In the genomic region with DNA sequence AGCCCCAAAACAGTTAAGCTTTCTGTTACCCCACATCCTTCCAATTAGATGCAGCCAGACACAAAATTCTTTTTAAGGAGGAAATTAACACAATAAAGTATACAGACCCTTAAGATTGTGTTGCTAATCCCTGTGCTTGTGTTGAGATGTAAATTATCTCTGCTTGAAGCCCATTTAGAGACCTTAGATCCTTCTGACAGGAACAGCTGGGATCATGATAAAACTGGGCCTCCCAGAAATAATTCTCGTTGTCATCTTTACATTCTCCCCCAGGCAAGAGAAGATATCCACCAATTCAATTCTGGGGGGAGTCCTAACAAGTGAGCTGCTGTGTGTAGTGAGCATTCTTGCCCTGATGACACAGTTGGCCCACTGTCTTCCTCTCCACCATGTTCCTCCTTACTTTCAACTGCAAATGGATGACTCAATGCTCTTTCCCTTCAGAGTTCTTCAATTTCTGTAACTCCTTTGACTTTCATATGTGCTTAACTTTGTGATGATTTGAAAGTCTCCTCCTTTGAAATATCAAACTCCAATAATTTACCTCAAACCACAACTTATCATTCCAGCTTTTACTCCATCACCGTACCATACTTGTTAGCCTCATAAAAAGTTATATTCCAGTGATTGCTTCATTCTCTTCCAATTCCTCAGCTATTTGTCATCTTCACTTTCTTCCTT, we compare ENCODE assay signal across 21 cellular contexts.
DNase-seq lines count a peak whose midpoint lies in the region; ATAC-seq and TF ChIP-seq lines count a peak whose summit lies in the region.
"Had no signal": no experiment of that assay in that cellular context is flagged by ENCODE, and none has a peak within 500 bp of the region (broad histone marks: within the 10 kb centered on the region; RNA-seq: fewer than 3 reads in every experiment).

No MANE protein-coding gene starts in this region.

- H3K27ac ChIP-seq in HUES48 (ENCODE audit: low read depth, low read length) = peak overlapping the region; percentile 74
- H3K27ac ChIP-seq in iPS-20b (ENCODE audit: low read length) = no peak overlapping the region
- H3K27ac ChIP-seq: transverse colon, VCaP had no signal

- H3K9me3 ChIP-seq in HUES48 (ENCODE audit: control insufficient read depth, insufficient read depth, low read length) = peaks cover 3% of the 10 kb centered on the region; the same call in 1 of the 2 replicates
- H3K9me3 ChIP-seq in iPS-20b (ENCODE audit: insufficient read depth, low read depth, low read length) = peaks cover 9% of the 10 kb centered on the region; the same call in 1 of the 2 replicates
- H3K9me3 ChIP-seq: transverse colon had no signal

- no peak for ATAC-seq in HG02970 (IDR thresholded peaks at IDR 0.05; ENCODE audit: low FRiP score, unreplicated experiment)
- ATAC-seq: Panc1, sciatic nerve, T-cell had no signal

- TF ChIP-seq POLR2A in erythroblast (IDR thresholded peaks at IDR 0.05; ENCODE audit: low read length) = no peak

- no peak for TF ChIP-seq CTCF in BJ (IDR thresholded peaks at IDR 0.05; ENCODE audit: insufficient read depth, low read depth, low read length)

- no peak overlapping the region for H3K4me3 ChIP-seq in BJ (ENCODE audit: low read depth, low read length)
- H3K4me3 ChIP-seq in HUES48 (ENCODE audit: low read depth, low read length) = peak overlapping the region; percentile 36; the same call in 1 of the 2 replicates
- H3K4me3 ChIP-seq in iPS-20b (ENCODE audit: low read length) = peak overlapping the region; percentile 19; the same call in 1 of the 2 replicates
- H3K4me3 ChIP-seq: transverse colon had no signal

- H3K4me1 ChIP-seq in HUES48 (ENCODE audit: control insufficient read depth, insufficient read depth, low read length) (peaks cover 17% of the 10 kb centered on the region), iPS-20b (ENCODE audit: insufficient read depth, low read length) (peaks cover 9% of the 10 kb centered on the region)
- H3K4me1 ChIP-seq: transverse colon had no signal

- H3K27me3 ChIP-seq in BJ (ENCODE audit: control insufficient read depth, insufficient read depth, low read length) = no peaks in the 10 kb centered on the region
- peaks cover 14% of the 10 kb centered on the region for H3K27me3 ChIP-seq in HUES48 (ENCODE audit: control insufficient read depth, insufficient read depth, low read length)
- H3K27me3 ChIP-seq in iPS-20b (ENCODE audit: insufficient read depth, low read length) = peaks cover 7% of the 10 kb centered on the region; the same call in 1 of the 2 replicates
- H3K27me3 ChIP-seq: transverse colon had no signal

- H3K36me3 ChIP-seq in BJ (ENCODE audit: control insufficient read depth, insufficient read depth, low read length) = no peaks in the 10 kb centered on the region
- H3K36me3 ChIP-seq in HUES48 (ENCODE audit: control insufficient read depth, insufficient read depth, low read length) = no peaks in the 10 kb centered on the region
- no peaks in the 10 kb centered on the region for H3K36me3 ChIP-seq in iPS-20b (ENCODE audit: insufficient read depth, low read depth, low read length)
- H3K36me3 ChIP-seq: transverse colon had no signal

- H3K9ac ChIP-seq in HUES48 (ENCODE audit: low read depth, low read length) (no peak overlapping the region), iPS-20b (ENCODE audit: low read depth, low read length) (no peak overlapping the region)

- peak; percentile 24 for DNase-seq in BJ (ENCODE audit: low read depth)
- peak; percentile 32 for DNase-seq in SW480 (ENCODE audit: low spot score)
- no peak for DNase-seq in DMS153 treated with DMSO at 0.1 percent for 48 hours (lab: John Stamatoyannopoulos, UW; ENCODE audit: unreplicated experiment)
- DNase-seq in erythroblast (lab: John Stamatoyannopoulos, UW) = no peak
- no peak for DNase-seq in cerebellum (ENCODE audit: low spot score)
- DNase-seq: ACHN; activated CD8-positive, alpha-beta memory T cell treated with anti-CD3 and anti-CD28 coated beads for 24 hours; activated effector memory CD4-positive, alpha-beta T cell treated with Interleukin-2 at 50 U/mL for 16 hours; amygdala; COR-L47; NCI-H187; stimulated activated CD4-positive, alpha-beta T cell treated with anti-CD3 and anti-CD28 coated beads, Interleukin-2, amount 100 ng/mL, for 48 hours; stimulated activated CD8-positive, alpha-beta memory T cell treated with anti-CD3 and anti-CD28 coated beads, Interleukin-4, amount 100 ng/mL, for 48 hours; T-cell; transverse colon had no signal

- POLR2A ChIA-PET in BJ (lab: Charles Lee) = interaction anchor here (0.6 kb wide), 1 partner anchor 30 kb away, joined by 3 read pairs; no protein-coding TSS in a partner anchor

- CTCF ChIA-PET in BJ (lab: Yijun Ruan, JAX) = interaction anchor here (1.7 kb wide), 1 partner anchor 420 kb away, joined by 3 read pairs; no protein-coding TSS in a partner anchor

Comparison
In these comparisons a context has a peak if more than half of its experiments do, and no peak if none do; other contexts are left out.
1. DNase-seq: peak in BJ (single experiment) and SW480 (single experiment); none in DMS153 treated with DMSO at 0.1 percent for 48 hours (single experiment), erythroblast (0 of 2) and cerebellum (single experiment).